ENCODE assay signal across 8 cellular contexts in genomic region chr1:200258447-200259375, GRCh38.
DNase-seq lines count a peak whose midpoint lies in the region; ATAC-seq, FAIRE-seq and TF ChIP-seq lines count a peak whose summit lies in the region.

No MANE protein-coding gene starts in this region.

- no peaks in the 10 kb centered on the region for H3K79me2 ChIP-seq in keratinocyte (ENCODE audit: control insufficient read depth, insufficient read depth, low read length)

- H3K27me3 Mint-ChIP-seq in activated naive CD8-positive, alpha-beta T cell treated with anti-CD3 and anti-CD28 coated beads, Interleukin-2, amount 50 U/mL, for 24 hours = peaks cover 3% of the 10 kb centered on the region
- H3K27me3 Mint-ChIP-seq in activated naive CD8-positive, alpha-beta T cell treated with anti-CD3 and anti-CD28 coated beads for 36 hours = no peaks in the 10 kb centered on the region

- no peaks in the 10 kb centered on the region for H3K4me1 ChIP-seq in keratinocyte (ENCODE audit: control insufficient read depth, extremely low read depth, insufficient read depth, low read length)

- TF ChIP-seq CTCF in keratinocyte (optimal IDR thresholded peaks at IDR 0.05 in 1 of 3, IDR thresholded peaks at IDR 0.05 in 1 of 3, conservative IDR thresholded peaks at IDR 0.05 in 1 of 3; ENCODE audit: extremely low read depth in 1 of 3, insufficient read depth in 2 of 3, low read length in 3 of 3) = peak; percentile 41 to 56 (median 45)

- peaks cover 6% of the 10 kb centered on the region for H3K27me3 ChIP-seq in keratinocyte (ENCODE audit: control insufficient read depth, extremely low read depth, insufficient read depth, low read length)
- no peaks in the 10 kb centered on the region for H3K27me3 ChIP-seq in MG63

- peaks cover 24% of the 10 kb centered on the region for H3K4me1 Mint-ChIP-seq in activated naive CD8-positive, alpha-beta T cell treated with anti-CD3 and anti-CD28 coated beads, Interleukin-2, amount 50 U/mL, for 24 hours
- H3K4me1 Mint-ChIP-seq in activated naive CD8-positive, alpha-beta T cell treated with anti-CD3 and anti-CD28 coated beads for 36 hours = peaks cover 10% of the 10 kb centered on the region

- H3K4me2 ChIP-seq in keratinocyte (ENCODE audit: control insufficient read depth, extremely low read depth, insufficient read depth, low read depth, low read length) = no peak overlapping the region

- H3K27ac ChIP-seq in keratinocyte (ENCODE audit: control insufficient read depth, insufficient read depth, low read length) = no peak overlapping the region

- H2AFZ ChIP-seq in keratinocyte (ENCODE audit: control insufficient read depth, low read length) = no peak overlapping the region

- FAIRE-seq in keratinocyte (lab: Jason Lieb, UNC) = peak; percentile 63

- H4K20me1 ChIP-seq in keratinocyte (ENCODE audit: control insufficient read depth, extremely low read depth, insufficient read depth, low read length) = no peaks in the 10 kb centered on the region

- no peaks in the 10 kb centered on the region for H3K36me3 ChIP-seq in keratinocyte (ENCODE audit: control insufficient read depth in 2 of 2, extremely low read depth in 1 of 2, insufficient read depth in 2 of 2, low read length in 2 of 2)
- H3K36me3 ChIP-seq in MG63 = no peaks in the 10 kb centered on the region

- no peaks in the 10 kb centered on the region for H3K9me3 ChIP-seq in keratinocyte (ENCODE audit: control insufficient read depth, low read depth, low read length)
- no peaks in the 10 kb centered on the region for H3K9me3 ChIP-seq in MG63

- no peaks in the 10 kb centered on the region for H3K9me1 ChIP-seq in keratinocyte (ENCODE audit: control insufficient read depth, extremely low read depth, insufficient read depth, low read length)

- H3K9ac ChIP-seq in keratinocyte (ENCODE audit: control insufficient read depth, extremely low read depth, insufficient read depth, low read length) = no peak overlapping the region

- H3K36me3 Mint-ChIP-seq in activated naive CD8-positive, alpha-beta T cell treated with anti-CD3 and anti-CD28 coated beads, Interleukin-2, amount 50 U/mL, for 24 hours (ENCODE audit: low read depth) = no peaks in the 10 kb centered on the region
- no peaks in the 10 kb centered on the region for H3K36me3 Mint-ChIP-seq in activated naive CD8-positive, alpha-beta T cell treated with anti-CD3 and anti-CD28 coated beads for 36 hours

- dilution Hi-C loops in keratinocyte (cut with MboI; ENCODE audit: extremely low pct_ligation_motif_present, low sequenced_read_pairs) = no loop called here

- no peak for DNase-seq in activated naive CD8-positive, alpha-beta T cell treated with anti-CD3 and anti-CD28 coated beads, Interleukin-2, amount 50 U/mL, for 24 hours
- DNase-seq in activated naive CD8-positive, alpha-beta T cell treated with anti-CD3 and anti-CD28 coated beads for 36 hours = no peak
- peak; percentile 45 for DNase-seq in SW480 (ENCODE audit: low spot score)
- no peak for DNase-seq in keratinocyte (ENCODE audit: low read depth, low spot score)
- DNase-seq in MG63 = no peak
- no peak for DNase-seq in NCI-H2107 treated with DMSO at 0.1 percent for 48 hours (lab: John Stamatoyannopoulos, UW; ENCODE audit: unreplicated experiment)
- no peak for DNase-seq in ecto neural progenitor cell (ENCODE audit: low spot score)

- H3K4me3 ChIP-seq in keratinocyte (ENCODE audit: control insufficient read depth in 2 of 3, extremely low read depth in 1 of 3, insufficient read depth in 2 of 3, low read depth in 1 of 3, low read length in 3 of 3) = no peak overlapping the region
- H3K4me3 ChIP-seq in MG63 = no peak overlapping the region

- ATAC-seq in activated naive CD8-positive, alpha-beta T cell treated with anti-CD3 and anti-CD28 coated beads, Interleukin-2, amount 50 U/mL, for 24 hours = peak; percentile 30
- ATAC-seq in HG03159 (IDR thresholded peaks at IDR 0.05; ENCODE audit: unreplicated experiment) = peak; percentile 60

- H3K9me3 Mint-ChIP-seq in activated naive CD8-positive, alpha-beta T cell treated with anti-CD3 and anti-CD28 coated beads, Interleukin-2, amount 50 U/mL, for 24 hours = no peaks in the 10 kb centered on the region
- H3K9me3 Mint-ChIP-seq in activated naive CD8-positive, alpha-beta T cell treated with anti-CD3 and anti-CD28 coated beads for 36 hours = no peaks in the 10 kb centered on the region

- no peak overlapping the region for H3K4me3 Mint-ChIP-seq in activated naive CD8-positive, alpha-beta T cell treated with anti-CD3 and anti-CD28 coated beads, Interleukin-2, amount 50 U/mL, for 24 hours
- no peak overlapping the region for H3K4me3 Mint-ChIP-seq in activated naive CD8-positive, alpha-beta T cell treated with anti-CD3 and anti-CD28 coated beads for 36 hours

- no peak overlapping the region for H3K27ac Mint-ChIP-seq in activated naive CD8-positive, alpha-beta T cell treated with anti-CD3 and anti-CD28 coated beads, Interleukin-2, amount 50 U/mL, for 24 hours
- no peak overlapping the region for H3K27ac Mint-ChIP-seq in activated naive CD8-positive, alpha-beta T cell treated with anti-CD3 and anti-CD28 coated beads for 36 hours
